21 cellular contexts compared by ENCODE assay signal in genomic region chr22:49772692-49773091, GRCh38.
"Had no signal": no experiment of that assay in that cellular context is flagged by ENCODE, and none has a peak within 500 bp of the region (broad histone marks: within the 10 kb centered on the region; RNA-seq: fewer than 3 reads in every experiment).

No MANE protein-coding gene starts in this region.

- H3K27ac ChIP-seq: cardiac muscle cell, dorsolateral prefrontal cortex, left ventricle myocardium inferior, neural progenitor cell, prostate gland, right lobe of liver, testis had no signal

- H3K9me3 ChIP-seq: prostate gland, right lobe of liver, testis had no signal

- ATAC-seq: activated T-helper 17 cell treated with anti-CD3 and anti-CD28 coated beads, Interleukin-2, amount 50 U/mL, for 72 hours; right lobe of liver; stimulated activated memory B cell treated with anti-CD40 and anti-IgM and Interleukin-4, amounts not matched to agents 10 μg/mL and 1 μg/mL and 100 μg/mL, for 72 hours had no signal

- DNase-seq: activated CD4-positive, alpha-beta T cell treated with anti-CD3 and anti-CD28 coated beads, Interleukin-2, amount 50 U/mL, for 4 hours; activated naive CD4-positive, alpha-beta T cell; activated naive CD8-positive, alpha-beta T cell treated with anti-CD3 and anti-CD28 coated beads for 36 hours; activated T-cell treated with anti-CD3 and anti-CD28 coated beads for 4 hours; amygdala; dorsolateral prefrontal cortex; erythroblast; foreskin melanocyte; left ventricle myocardium inferior; mammary epithelial cell; small intestine; stimulated activated CD4-positive, alpha-beta T cell treated with anti-CD3 and anti-CD28 coated beads, Interleukin-15, amount 100 ng/mL, for 24 hours; stimulated activated CD4-positive, alpha-beta T cell treated with anti-CD3 and anti-CD28 coated beads, Interleukin-4, amount 100 ng/mL, for 24 hours; SW 1271; testis had no signal

- H2AFZ ChIP-seq: neural progenitor cell had no signal

- H3K36me3 ChIP-seq: neural progenitor cell had no signal

- H3K4me1 ChIP-seq: neural progenitor cell, prostate gland, right lobe of liver, testis had no signal

- H3K4me2 ChIP-seq: neural progenitor cell had no signal

- H3K27me3 ChIP-seq: cardiac muscle cell, dorsolateral prefrontal cortex, neural progenitor cell, right lobe of liver, testis had no signal

- H3K4me3 ChIP-seq: cardiac muscle cell, dorsolateral prefrontal cortex, left ventricle myocardium inferior, neural progenitor cell, prostate gland, right lobe of liver, testis had no signal
